ENCODE assay signal across 10 cellular contexts in genomic region chr7:137975223-137975622, GRCh38. TPM values are rescaled to one million over a fixed set of nuclear protein-coding genes. Genes with fewer than 3 reads are reported as not detected.
DNase-seq lines count a peak whose midpoint lies in the region; ATAC-seq, FAIRE-seq and TF ChIP-seq lines count a peak whose summit lies in the region.
"Had no signal": no experiment of that assay in that cellular context is flagged by ENCODE, and none has a peak within 500 bp of the region (broad histone marks: within the 10 kb centered on the region; RNA-seq: fewer than 3 reads in every experiment).

No MANE protein-coding gene starts in this region.

- DNase-seq in AG04450 (ENCODE audit: low read depth, low spot score) (no peak), ascending aorta (ENCODE audit: low spot score in 2 of 2) (peak in 1 of 2 donors; percentile 79), lung (ENCODE audit: low spot score) (no peak), lower leg skin (ENCODE audit: low spot score in 2 of 2) (no peak), RCC 7860 (ENCODE audit: low spot score) (no peak), NCI-H146 treated with DMSO at 0.1 percent for 48 hours (lab: John Stamatoyannopoulos, UW; ENCODE audit: unreplicated experiment) (no peak)
- no peak for DNase-seq in CD4-positive, alpha-beta memory T cell
- DNase-seq: effector CD8-positive, alpha-beta T cell had no signal

- TF ChIP-seq CTCF in AG04450 (IDR thresholded peaks at IDR 0.05; ENCODE audit: low read depth, low read length) (no peak), ascending aorta (IDR thresholded peaks at IDR 0.05) (no peak), lung (IDR thresholded peaks at IDR 0.05; ENCODE audit: control extremely low read depth, extremely low read depth) (no peak), lower leg skin (IDR thresholded peaks at IDR 0.05) (no peak)

- no peaks in the 10 kb centered on the region for H3K27me3 Mint-ChIP-seq in CD4-positive, alpha-beta memory T cell

- no peak overlapping the region for H3K4me3 Mint-ChIP-seq in CD4-positive, alpha-beta memory T cell

- peak overlapping the region; percentile 78 for H3K27ac ChIP-seq in AG04450 (ENCODE audit: low read depth, low read length)
- peak overlapping the region; percentile 83 to 91 for H3K27ac ChIP-seq in ascending aorta
- peak overlapping the region; percentile 49 to 53 for H3K27ac ChIP-seq in lung (ENCODE audit: low read depth in 1 of 2, low read length in 1 of 2)
- no peak overlapping the region for H3K27ac ChIP-seq in CD4-positive, alpha-beta memory T cell (ENCODE audit: low read depth, low read length)
- H3K27ac ChIP-seq: BLaER1 had no signal

- no peak for TF ChIP-seq POLR2A in lower leg skin (IDR thresholded peaks at IDR 0.05)

- no peak for FAIRE-seq in RCC 7860 (lab: Jason Lieb, UNC)

- 71 to 76% methylated on average over 3 of the region's 3 CpGs for WGBS in lung, 2 donors
- 51 to 54% methylated on average over 3 of the region's 3 CpGs for WGBS in lower leg skin, 2 donors

- peaks cover 6 to 20% (median 12%) of the 10 kb centered on the region in 4 donors for H3K4me1 Mint-ChIP-seq in CD4-positive, alpha-beta memory T cell

- H3K27me3 ChIP-seq in AG04450 (ENCODE audit: control insufficient read depth, insufficient read depth, low read length) (no peaks in the 10 kb centered on the region), ascending aorta (no peaks in the 10 kb centered on the region), lung (ENCODE audit: control insufficient read depth, insufficient read depth) (no peaks in the 10 kb centered on the region)
- no peaks in the 10 kb centered on the region for H3K27me3 ChIP-seq in CD4-positive, alpha-beta memory T cell (ENCODE audit: insufficient read depth, low read length)
- H3K27me3 ChIP-seq: BLaER1 had no signal

- peaks cover 3 to 17% of the 10 kb centered on the region in 2 donors for H3K36me3 Mint-ChIP-seq in CD4-positive, alpha-beta memory T cell

- no peaks in the 10 kb centered on the region for H3K36me3 ChIP-seq in ascending aorta
- H3K36me3 ChIP-seq in lung (ENCODE audit: control insufficient read depth in 2 of 2, insufficient read depth in 2 of 2, low read length in 2 of 2) = no peaks in the 10 kb centered on the region
- no peaks in the 10 kb centered on the region for H3K36me3 ChIP-seq in CD4-positive, alpha-beta memory T cell (ENCODE audit: insufficient read depth, low read length)
- H3K36me3 ChIP-seq: BLaER1 had no signal

- ATAC-seq in GM21515 (IDR thresholded peaks at IDR 0.05; ENCODE audit: unreplicated experiment) = peak; percentile 82
- ATAC-seq in lung (ENCODE audit: insufficient read depth, low FRiP score) = no peak

- H3K9me3 Mint-ChIP-seq in CD4-positive, alpha-beta memory T cell = no peaks in the 10 kb centered on the region

- POLR2A ChIA-PET in AG04450 (lab: Yijun Ruan, JAX) = interaction anchor here (0.6 to 1.6 kb wide), 4 partner anchors 14 to 21 kb away, joined by 3 to 13 read pairs (median 3); no protein-coding TSS in a partner anchor
- POLR2A ChIA-PET in CD4-positive, alpha-beta memory T cell (lab: Charles Lee; ENCODE audit: partially characterized antibody) = no interaction called here

- intact Hi-C loops in ascending aorta (cut with DNase I) (loop anchor here (5.0 kb wide), 1 partner anchor 33 kb away; no protein-coding TSS in a partner anchor), lower leg skin (cut with DNase I; ENCODE audit: low total_unique reads) (no loop called here)
- intact Hi-C loops in CD4-positive, alpha-beta memory T cell (cut with micrococcal nuclease) = no loop called here

- CTCF ChIA-PET in AG04450 (lab: Charles Lee) = interaction anchor here (1.4 kb wide), 1 partner anchor 9 kb away, joined by 3 read pairs; no protein-coding TSS in a partner anchor
- CTCF ChIA-PET in CD4-positive, alpha-beta memory T cell (lab: Charles Lee; ENCODE audit: partially characterized antibody) = interaction anchor here (1.1 kb wide), 1 partner anchor 72 kb away, joined by 3 read pairs; no protein-coding TSS in a partner anchor

- H3K4me1 ChIP-seq in ascending aorta (peaks cover 30 to 83% of the 10 kb centered on the region in 2 donors), lung (ENCODE audit: control insufficient read depth in 2 of 2, insufficient read depth in 2 of 2, low read length in 2 of 2) (peaks cover 14 to 25% of the 10 kb centered on the region in 2 donors)
- H3K4me1 ChIP-seq in CD4-positive, alpha-beta memory T cell (ENCODE audit: insufficient read depth, low read length) = no peaks in the 10 kb centered on the region
- H3K4me1 ChIP-seq: BLaER1 had no signal

- H3K27ac Mint-ChIP-seq in CD4-positive, alpha-beta memory T cell = peak overlapping the region in 1 of 7 donors; percentile 31

- H3K9me3 ChIP-seq in AG04450 (ENCODE audit: control insufficient read depth, insufficient read depth, low read length) (no peaks in the 10 kb centered on the region), ascending aorta (no peaks in the 10 kb centered on the region), lung (ENCODE audit: control insufficient read depth in 2 of 2, insufficient read depth in 1 of 2, low read length in 1 of 2) (no peaks in the 10 kb centered on the region)
- no peaks in the 10 kb centered on the region for H3K9me3 ChIP-seq in CD4-positive, alpha-beta memory T cell (ENCODE audit: control insufficient read depth in 1 of 2, low read length in 2 of 2)
- H3K9me3 ChIP-seq: BLaER1 had no signal

- H3K4me3 ChIP-seq in AG04450 (ENCODE audit: low read depth, low read length) (no peak overlapping the region), ascending aorta (peak overlapping the region in 1 of 2 donors; percentile 37), lung (no peak overlapping the region), lower leg skin (ENCODE audit: low read depth, poor library complexity, severe bottlenecking) (no peak overlapping the region)
- no peak overlapping the region for H3K4me3 ChIP-seq in CD4-positive, alpha-beta memory T cell (ENCODE audit: low read length in 2 of 2)
- H3K4me3 ChIP-seq: BLaER1 had no signal

RNA-seq across cellular contexts. Expression of gene CREB3L2, which starts 26.7 kb away (rescaled TPM):
- polyA plus RNA-seq in AG04450 (2011; rRNA removed) (53.5 and 57.8 TPM in 2 replicates), lung (10 to 100 TPM in 1 of 2 donors, 1 to 10 TPM in 1; 7.4 to 13.7 TPM)
- polyA minus RNA-seq in AG04450 (2011; rRNA and poly(A)+ RNA removed) = 96.0 and 121 TPM in 2 replicates
- total RNA-seq in ascending aorta (38.5 TPM), lung (10 to 100 TPM; 74.3 to 89.1 TPM), lower leg skin (10 to 100 TPM in 3 of 4 donors, 1 to 10 TPM in 1; 7.9 to 19.1 (median 11.7) TPM)
- total RNA-seq in CD4-positive, alpha-beta memory T cell = 10 to 100 TPM; 39.3 to 41.3 TPM
- polyA plus RNA-seq in CD4-positive, alpha-beta memory T cell = 10 to 100 TPM in 1 of 2 donors, 1 to 10 TPM in 1; 6.8 to 17.4 TPM
